Comparison of ENCODE assay signal across 7 cellular contexts in the genomic region with DNA sequence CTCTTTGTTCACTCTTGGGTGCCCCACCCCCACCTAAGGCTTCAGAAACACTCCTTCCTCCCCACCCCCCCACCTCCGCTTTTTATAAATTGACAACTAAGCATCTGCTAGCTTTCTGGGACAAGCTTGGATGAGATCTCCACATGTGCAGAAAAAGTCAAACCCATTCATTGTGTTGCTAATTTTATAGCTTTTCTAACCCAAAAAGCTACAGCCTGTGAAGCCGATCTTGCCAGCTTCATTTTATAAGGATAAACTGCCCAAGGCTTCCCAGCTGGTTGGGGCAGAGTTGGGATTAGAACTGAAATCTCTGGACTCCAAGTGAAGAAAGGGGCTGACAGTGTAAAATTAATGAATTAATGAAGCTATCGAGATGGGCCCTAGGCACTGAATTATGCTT. TPM values are rescaled to one million over a fixed set of nuclear protein-coding genes. Genes with fewer than 3 reads are reported as not detected.
"Had no signal": no experiment of that assay in that cellular context is flagged by ENCODE, and none has a peak within 500 bp of the region (broad histone marks: within the 10 kb centered on the region; RNA-seq: fewer than 3 reads in every experiment).

No MANE protein-coding gene starts in this region.

- ATAC-seq: K562 had no signal

- H3K4me3 ChIP-seq: K562 had no signal

- DNase-seq: GOT3, H7, HCEC 1CT, IMR-90 had no signal

RNA-seq across cellular contexts. Expression of a gene that starts 24.1 kb away (rescaled TPM):
- total RNA-seq: H4, H7, HT-29, IMR-90, K562 had no signal
- polyA plus RNA-seq: IMR-90, K562 had no signal

RNA-seq across cellular contexts. Expression of a gene that starts 49.9 kb away (rescaled TPM):
- total RNA-seq: H4, H7, HT-29, IMR-90, K562 had no signal
- polyA plus RNA-seq: IMR-90, K562 had no signal
